ENCODE assay signal across 2 cellular contexts in genomic region chr5:179833056-179833708, GRCh38.
TF ChIP-seq lines count a peak whose summit lies in the region.

No MANE protein-coding gene starts in this region.

TF ChIP-seq in A549, 52 proteins besides CTCF, POLR2A, EP300 and RAD21:
- TF ChIP-seq ELK1 (IDR thresholded peaks at IDR 0.05; ENCODE audit: low read depth, low read length) (no peak), HMGXB4 (CRISPR knock-in tag; IDR thresholded peaks at IDR 0.05; ENCODE audit: borderline replicate concordance) (no peak), HOXA7 (CRISPR knock-in tag; IDR thresholded peaks at IDR 0.05) (no peak), POLR2AphosphoS2 (conservative IDR thresholded peaks at IDR 0.05; ENCODE audit: low read length) (peak; percentile 49; the same call in 1 of the 2 replicates), GATA3 (IDR thresholded peaks at IDR 0.05; ENCODE audit: borderline replicate concordance) (no peak), HES2 (IDR thresholded peaks at IDR 0.05) (no peak), FOSB (CRISPR knock-in tag; IDR thresholded peaks at IDR 0.05) (no peak), PHF8 (IDR thresholded peaks at IDR 0.05; ENCODE audit: borderline replicate concordance, low read depth) (no peak), EHMT2 (IDR thresholded peaks at IDR 0.05; ENCODE audit: low read depth) (no peak), CHD4 (IDR thresholded peaks at IDR 0.05; ENCODE audit: borderline replicate concordance) (no peak), EHF (CRISPR knock-in tag; IDR thresholded peaks at IDR 0.05) (no peak), JUNB (IDR thresholded peaks at IDR 0.05) (no peak), NFE2L2 (conservative IDR thresholded peaks at IDR 0.05; ENCODE audit: low read length) (no peak), JUN (IDR thresholded peaks at IDR 0.05) (peak in 1 of 2 experiments; percentile 52; a peak in 3 of 5 replicates), TFCP2L1 (CRISPR knock-in tag; IDR thresholded peaks at IDR 0.05) (no peak)

TF ChIP-seq in GM12878, 131 proteins besides CTCF, POLR2A, EP300 and RAD21:
- TF ChIP-seq TCF7 (IDR thresholded peaks at IDR 0.05; ENCODE audit: borderline replicate concordance) (no peak), POLR2AphosphoS5 (IDR thresholded peaks at IDR 0.05; ENCODE audit: low read length) (peak; percentile 68; the same call in 1 of the 2 replicates), EED (IDR thresholded peaks at IDR 0.05; ENCODE audit: low read depth) (no peak), FOS (IDR thresholded peaks at IDR 0.05; ENCODE audit: borderline replicate concordance, extremely low read depth, insufficient read length) (no peak), PML (IDR thresholded peaks at IDR 0.05; ENCODE audit: low read length) (no peak), BCLAF1 (IDR thresholded peaks at IDR 0.05) (no peak), WRNIP1 (IDR thresholded peaks at IDR 0.05; ENCODE audit: borderline replicate concordance, low read depth, low read length) (no peak)
